In the genomic region with DNA sequence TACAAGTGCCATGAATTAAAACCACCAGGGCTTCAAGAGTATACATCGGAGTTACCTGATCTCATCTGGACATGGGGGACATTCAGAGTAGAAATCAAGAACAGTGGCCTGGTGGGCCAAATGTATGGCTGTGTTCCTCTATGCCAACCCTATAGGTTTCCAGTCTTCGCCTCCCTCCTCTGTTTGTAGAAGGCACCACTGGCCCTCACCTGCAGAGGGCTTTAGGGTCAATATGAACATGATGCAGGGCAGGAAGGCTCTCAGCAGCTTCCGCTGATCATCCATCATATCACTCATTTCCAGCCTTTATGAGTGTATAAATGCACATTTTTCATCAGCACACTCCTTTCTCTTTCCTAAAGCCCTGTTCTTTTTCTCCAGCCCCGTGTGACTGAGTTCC, we compare ENCODE assay signal across 1 cellular context.
TF ChIP-seq lines count a peak whose summit lies in the region.

No MANE protein-coding gene starts in this region.

TF ChIP-seq in H1, 55 proteins besides CTCF, POLR2A, EP300 and RAD21 (continued from another document):
- TF ChIP-seq, protein P1, sequence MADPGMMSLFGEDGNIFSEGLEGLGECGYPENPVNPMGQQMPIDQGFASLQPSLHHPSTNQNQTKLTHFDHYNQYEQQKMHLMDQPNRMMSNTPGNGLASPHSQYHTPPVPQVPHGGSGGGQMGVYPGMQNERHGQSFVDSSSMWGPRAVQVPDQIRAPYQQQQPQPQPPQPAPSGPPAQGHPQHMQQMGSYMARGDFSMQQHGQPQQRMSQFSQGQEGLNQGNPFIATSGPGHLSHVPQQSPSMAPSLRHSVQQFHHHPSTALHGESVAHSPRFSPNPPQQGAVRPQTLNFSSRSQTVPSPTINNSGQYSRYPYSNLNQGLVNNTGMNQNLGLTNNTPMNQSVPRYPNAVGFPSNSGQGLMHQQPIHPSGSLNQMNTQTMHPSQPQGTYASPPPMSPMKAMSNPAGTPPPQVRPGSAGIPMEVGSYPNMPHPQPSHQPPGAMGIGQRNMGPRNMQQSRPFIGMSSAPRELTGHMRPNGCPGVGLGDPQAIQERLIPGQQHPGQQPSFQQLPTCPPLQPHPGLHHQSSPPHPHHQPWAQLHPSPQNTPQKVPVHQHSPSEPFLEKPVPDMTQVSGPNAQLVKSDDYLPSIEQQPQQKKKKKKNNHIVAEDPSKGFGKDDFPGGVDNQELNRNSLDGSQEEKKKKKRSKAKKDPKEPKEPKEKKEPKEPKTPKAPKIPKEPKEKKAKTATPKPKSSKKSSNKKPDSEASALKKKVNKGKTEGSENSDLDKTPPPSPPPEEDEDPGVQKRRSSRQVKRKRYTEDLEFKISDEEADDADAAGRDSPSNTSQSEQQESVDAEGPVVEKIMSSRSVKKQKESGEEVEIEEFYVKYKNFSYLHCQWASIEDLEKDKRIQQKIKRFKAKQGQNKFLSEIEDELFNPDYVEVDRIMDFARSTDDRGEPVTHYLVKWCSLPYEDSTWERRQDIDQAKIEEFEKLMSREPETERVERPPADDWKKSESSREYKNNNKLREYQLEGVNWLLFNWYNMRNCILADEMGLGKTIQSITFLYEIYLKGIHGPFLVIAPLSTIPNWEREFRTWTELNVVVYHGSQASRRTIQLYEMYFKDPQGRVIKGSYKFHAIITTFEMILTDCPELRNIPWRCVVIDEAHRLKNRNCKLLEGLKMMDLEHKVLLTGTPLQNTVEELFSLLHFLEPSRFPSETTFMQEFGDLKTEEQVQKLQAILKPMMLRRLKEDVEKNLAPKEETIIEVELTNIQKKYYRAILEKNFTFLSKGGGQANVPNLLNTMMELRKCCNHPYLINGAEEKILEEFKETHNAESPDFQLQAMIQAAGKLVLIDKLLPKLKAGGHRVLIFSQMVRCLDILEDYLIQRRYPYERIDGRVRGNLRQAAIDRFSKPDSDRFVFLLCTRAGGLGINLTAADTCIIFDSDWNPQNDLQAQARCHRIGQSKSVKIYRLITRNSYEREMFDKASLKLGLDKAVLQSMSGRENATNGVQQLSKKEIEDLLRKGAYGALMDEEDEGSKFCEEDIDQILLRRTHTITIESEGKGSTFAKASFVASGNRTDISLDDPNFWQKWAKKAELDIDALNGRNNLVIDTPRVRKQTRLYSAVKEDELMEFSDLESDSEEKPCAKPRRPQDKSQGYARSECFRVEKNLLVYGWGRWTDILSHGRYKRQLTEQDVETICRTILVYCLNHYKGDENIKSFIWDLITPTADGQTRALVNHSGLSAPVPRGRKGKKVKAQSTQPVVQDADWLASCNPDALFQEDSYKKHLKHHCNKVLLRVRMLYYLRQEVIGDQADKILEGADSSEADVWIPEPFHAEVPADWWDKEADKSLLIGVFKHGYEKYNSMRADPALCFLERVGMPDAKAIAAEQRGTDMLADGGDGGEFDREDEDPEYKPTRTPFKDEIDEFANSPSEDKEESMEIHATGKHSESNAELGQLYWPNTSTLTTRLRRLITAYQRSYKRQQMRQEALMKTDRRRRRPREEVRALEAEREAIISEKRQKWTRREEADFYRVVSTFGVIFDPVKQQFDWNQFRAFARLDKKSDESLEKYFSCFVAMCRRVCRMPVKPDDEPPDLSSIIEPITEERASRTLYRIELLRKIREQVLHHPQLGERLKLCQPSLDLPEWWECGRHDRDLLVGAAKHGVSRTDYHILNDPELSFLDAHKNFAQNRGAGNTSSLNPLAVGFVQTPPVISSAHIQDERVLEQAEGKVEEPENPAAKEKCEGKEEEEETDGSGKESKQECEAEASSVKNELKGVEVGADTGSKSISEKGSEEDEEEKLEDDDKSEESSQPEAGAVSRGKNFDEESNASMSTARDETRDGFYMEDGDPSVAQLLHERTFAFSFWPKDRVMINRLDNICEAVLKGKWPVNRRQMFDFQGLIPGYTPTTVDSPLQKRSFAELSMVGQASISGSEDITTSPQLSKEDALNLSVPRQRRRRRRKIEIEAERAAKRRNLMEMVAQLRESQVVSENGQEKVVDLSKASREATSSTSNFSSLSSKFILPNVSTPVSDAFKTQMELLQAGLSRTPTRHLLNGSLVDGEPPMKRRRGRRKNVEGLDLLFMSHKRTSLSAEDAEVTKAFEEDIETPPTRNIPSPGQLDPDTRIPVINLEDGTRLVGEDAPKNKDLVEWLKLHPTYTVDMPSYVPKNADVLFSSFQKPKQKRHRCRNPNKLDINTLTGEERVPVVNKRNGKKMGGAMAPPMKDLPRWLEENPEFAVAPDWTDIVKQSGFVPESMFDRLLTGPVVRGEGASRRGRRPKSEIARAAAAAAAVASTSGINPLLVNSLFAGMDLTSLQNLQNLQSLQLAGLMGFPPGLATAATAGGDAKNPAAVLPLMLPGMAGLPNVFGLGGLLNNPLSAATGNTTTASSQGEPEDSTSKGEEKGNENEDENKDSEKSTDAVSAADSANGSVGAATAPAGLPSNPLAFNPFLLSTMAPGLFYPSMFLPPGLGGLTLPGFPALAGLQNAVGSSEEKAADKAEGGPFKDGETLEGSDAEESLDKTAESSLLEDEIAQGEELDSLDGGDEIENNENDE (IDR thresholded peaks at IDR 0.05; ENCODE audit: insufficient replicate concordance, low read length): no peak
- TF ChIP-seq SP1 (IDR thresholded peaks at IDR 0.05; ENCODE audit: low read depth, low read length): no peak
- TF ChIP-seq TEAD4 (IDR thresholded peaks at IDR 0.05; ENCODE audit: low read depth, low read length): no peak
- no peak for TF ChIP-seq CHD1 (IDR thresholded peaks at IDR 0.05; ENCODE audit: low read depth, low read length)
- no peak for TF ChIP-seq MAFK (IDR thresholded peaks at IDR 0.05; ENCODE audit: low read depth, low read length)
- TF ChIP-seq SP4 (IDR thresholded peaks at IDR 0.05; ENCODE audit: low read length): no peak
- no peak for TF ChIP-seq TCF12 (IDR thresholded peaks at IDR 0.05; ENCODE audit: low read depth, low read length)
- no peak for TF ChIP-seq TAF7 (optimal IDR thresholded peaks at IDR 0.05; ENCODE audit: borderline replicate concordance, low read depth, low read length)
- TF ChIP-seq EGR1 (IDR thresholded peaks at IDR 0.05; ENCODE audit: borderline replicate concordance, low read depth, low read length): no peak
- TF ChIP-seq KDM4A (IDR thresholded peaks at IDR 0.05; ENCODE audit: low read depth, low read length, severe bottlenecking): no peak
- TF ChIP-seq SIX5 (IDR thresholded peaks at IDR 0.05; ENCODE audit: low read depth, low read length): no peak
- no peak for TF ChIP-seq JUND (IDR thresholded peaks at IDR 0.05; ENCODE audit: low read length)
- TF ChIP-seq HDAC2 (IDR thresholded peaks at IDR 0.05; ENCODE audit: borderline replicate concordance in 1 of 2, low read depth in 2 of 2, low read length in 2 of 2): no peak
- TF ChIP-seq RBBP5 (IDR thresholded peaks at IDR 0.05; ENCODE audit: borderline replicate concordance, low read depth, low read length): no peak
- no peak for TF ChIP-seq RFX5 (IDR thresholded peaks at IDR 0.05; ENCODE audit: borderline replicate concordance, low read depth, low read length)
- no peak for TF ChIP-seq BCL11A (IDR thresholded peaks at IDR 0.05; ENCODE audit: low read depth in 2 of 2, low read length in 2 of 2)
